ENCODE assay signal across 26 cellular contexts in genomic region chr14:29810064-29810463, GRCh38.
"Had no signal": no experiment of that assay in that cellular context is flagged by ENCODE, and none has a peak within 500 bp of the region (broad histone marks: within the 10 kb centered on the region; RNA-seq: fewer than 3 reads in every experiment).

No MANE protein-coding gene starts in this region.

- H3K9me3 ChIP-seq: left ventricle myocardium inferior, neutrophil, psoas muscle, right atrium auricular region, suprapubic skin, thoracic aorta, tibial artery, upper lobe of right lung had no signal

- H3K4me3 Mint-ChIP-seq: mesothelial cell of epicardium; naive B cell; natural killer cell; nephron progenitor cell; neural progenitor cell; stimulated activated effector memory CD8-positive, alpha-beta T cell treated with anti-CD3 and anti-CD28 coated beads, Interleukin-12 subunit alpha, Interleukin-12 subunit beta, amount 100 ng/mL, for 72 hours; stimulated activated naive CD8-positive, alpha-beta T cell treated with anti-CD3 and anti-CD28 coated beads, Interleukin-15, Interleukin-2, amounts not matched to agents 100 ng/mL and 50 ng/mL, for 24 hours had no signal

- H3K27me3 Mint-ChIP-seq: naive B cell; stimulated activated naive CD8-positive, alpha-beta T cell treated with anti-CD3 and anti-CD28 coated beads, Interleukin-15, Interleukin-2, amounts not matched to agents 100 ng/mL and 50 ng/mL, for 24 hours had no signal

- ATAC-seq: natural killer cell; psoas muscle; sciatic nerve; stimulated activated effector memory CD8-positive, alpha-beta T cell treated with anti-CD3 and anti-CD28 coated beads, Interleukin-12 subunit alpha, Interleukin-12 subunit beta, amount 100 ng/mL, for 72 hours had no signal

- H3K4me3 ChIP-seq: left ventricle myocardium inferior, lung, neural progenitor cell, psoas muscle, right atrium auricular region, skin epidermis, suprapubic skin, thoracic aorta, tibial artery, upper lobe of right lung had no signal

- H3K27ac ChIP-seq: left ventricle myocardium inferior, neural progenitor cell, neutrophil, parathyroid adenoma, psoas muscle, right atrium auricular region, skin epidermis, suprapubic skin, thoracic aorta, tibial artery, upper lobe of right lung had no signal

- H2AFZ ChIP-seq: neural progenitor cell, parathyroid adenoma had no signal

- H3K4me2 ChIP-seq: neural progenitor cell had no signal

- H3K9ac ChIP-seq: neural progenitor cell, parathyroid adenoma had no signal

- H3K27ac Mint-ChIP-seq: mesothelial cell of epicardium; naive B cell; natural killer cell; nephron progenitor cell; neural progenitor cell; stimulated activated effector memory CD8-positive, alpha-beta T cell treated with anti-CD3 and anti-CD28 coated beads, Interleukin-12 subunit alpha, Interleukin-12 subunit beta, amount 100 ng/mL, for 72 hours; stimulated activated naive CD8-positive, alpha-beta T cell treated with anti-CD3 and anti-CD28 coated beads, Interleukin-15, Interleukin-2, amounts not matched to agents 100 ng/mL and 50 ng/mL, for 24 hours had no signal

- H3K9me3 Mint-ChIP-seq: nephron progenitor cell, neural progenitor cell had no signal

- H3K36me3 Mint-ChIP-seq: naive B cell; natural killer cell; stimulated activated effector memory CD8-positive, alpha-beta T cell treated with anti-CD3 and anti-CD28 coated beads, Interleukin-12 subunit alpha, Interleukin-12 subunit beta, amount 100 ng/mL, for 72 hours had no signal

- H3K36me3 ChIP-seq: left ventricle myocardium inferior, neural progenitor cell, neutrophil, right atrium auricular region, suprapubic skin, thoracic aorta, tibial artery, upper lobe of right lung had no signal

- H3K27me3 ChIP-seq: neural progenitor cell, neutrophil, right atrium auricular region, suprapubic skin, tibial artery, upper lobe of right lung had no signal

- H3K4me1 ChIP-seq: neural progenitor cell, psoas muscle had no signal

- H3K4me1 Mint-ChIP-seq: natural killer cell; nephron progenitor cell; neural progenitor cell; stimulated activated effector memory CD8-positive, alpha-beta T cell treated with anti-CD3 and anti-CD28 coated beads, Interleukin-12 subunit alpha, Interleukin-12 subunit beta, amount 100 ng/mL, for 72 hours had no signal

- DNase-seq: islet precursor cell; left ventricle myocardium inferior; mesendoderm; naive B cell; natural killer cell; nephron progenitor cell; occipital lobe; psoas muscle; stimulated activated CD4-positive, alpha-beta T cell treated with anti-CD3 and anti-CD28 coated beads, Interleukin-12 subunit alpha, Interleukin-12 subunit beta, amount 100 ng/mL, for 4 hours; stimulated activated CD4-positive, alpha-beta T cell treated with anti-CD3 and anti-CD28 coated beads, Interleukin-4, amount 100 ng/mL, for 24 hours; stimulated activated naive CD4-positive, alpha-beta T cell; tibial artery; trophoblast cell; upper lobe of right lung had no signal
